ENCODE assay signal across 9 cellular contexts in the genomic region with DNA sequence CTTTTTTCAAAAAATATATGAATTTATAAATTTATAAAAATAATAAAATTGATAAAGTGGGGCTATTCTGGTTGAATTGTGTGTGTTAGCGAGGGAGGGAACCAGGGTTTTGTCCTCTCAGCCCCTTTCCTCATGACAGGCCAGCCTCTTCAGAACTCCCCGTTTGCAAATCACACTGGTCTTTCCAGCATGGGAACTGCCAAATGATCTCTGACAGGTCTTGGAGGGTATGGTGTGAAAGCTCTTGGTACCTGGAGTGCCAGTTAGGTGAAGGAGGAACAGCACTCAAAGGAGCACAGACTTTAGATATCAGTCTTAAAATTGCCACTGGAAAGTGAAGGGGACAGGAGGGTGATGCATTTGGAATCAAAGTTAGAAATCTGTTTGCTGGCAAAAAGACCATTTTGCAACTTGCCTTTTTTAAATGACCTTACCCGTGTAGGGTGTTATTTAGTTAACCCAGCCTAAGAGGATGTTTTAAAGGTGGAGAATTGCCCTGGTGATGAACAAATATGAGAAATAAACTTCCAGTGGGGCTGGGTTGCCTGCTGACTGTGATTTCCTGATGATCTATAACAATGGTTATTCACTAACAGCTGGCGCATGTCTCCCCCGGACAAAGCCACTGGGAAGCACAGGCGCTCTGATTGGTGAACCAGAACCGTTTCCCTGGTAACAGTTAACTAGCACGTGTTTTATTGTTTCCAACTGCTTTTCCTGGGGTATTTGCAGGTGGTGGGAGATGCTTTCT.
DNase-seq lines count a peak whose midpoint lies in the region; ATAC-seq and TF ChIP-seq lines count a peak whose summit lies in the region.
"Had no signal": no experiment of that assay in that cellular context is flagged by ENCODE, and none has a peak within 500 bp of the region (broad histone marks: within the 10 kb centered on the region; RNA-seq: fewer than 3 reads in every experiment).

No MANE protein-coding gene starts in this region.

- TF ChIP-seq CTCF in HFF-Myc (IDR thresholded peaks at IDR 0.05; ENCODE audit: low read depth, low read length, missing control alignments), result no peak

- H3K4me1 Mint-ChIP-seq in activated T-cell treated with anti-CD3 and anti-CD28 coated beads, Interleukin-2, amount 50 U/mL, for 24 hours (ENCODE audit: low read depth), result no peaks in the 10 kb centered on the region
- H3K4me1 Mint-ChIP-seq: naive B cell had no signal

- DNase-seq in HFF-Myc (ENCODE audit: extremely low read depth, low read depth) (peak; percentile 89), globus pallidus (ENCODE audit: low spot score) (peak; percentile 92), posterior vena cava (ENCODE audit: low spot score) (peak; percentile 82), RKO (ENCODE audit: low spot score) (no peak)
- DNase-seq in activated T-cell treated with anti-CD3 and anti-CD28 coated beads, Interleukin-2, amount 50 U/mL, for 24 hours, result no peak
- DNase-seq in effector CD8-positive, alpha-beta T cell (lab: John Stamatoyannopoulos, UW), result no peak
- DNase-seq: naive B cell had no signal

- H3K36me3 Mint-ChIP-seq in activated T-cell treated with anti-CD3 and anti-CD28 coated beads, Interleukin-2, amount 50 U/mL, for 24 hours (ENCODE audit: low read depth), result no peaks in the 10 kb centered on the region
- H3K36me3 Mint-ChIP-seq: naive B cell had no signal

- intact Hi-C loops in posterior vena cava (cut with DNase I), result no loop called here

- no peaks in the 10 kb centered on the region for H3K27me3 Mint-ChIP-seq in activated T-cell treated with anti-CD3 and anti-CD28 coated beads, Interleukin-2, amount 50 U/mL, for 24 hours

- H3K4me3 ChIP-seq in HFF-Myc (replicated peaks; ENCODE audit: low read depth, low read length), result no peak overlapping the region

- no peak overlapping the region for H3K27ac Mint-ChIP-seq in activated T-cell treated with anti-CD3 and anti-CD28 coated beads, Interleukin-2, amount 50 U/mL, for 24 hours
- H3K27ac Mint-ChIP-seq: naive B cell had no signal

- no peak for ATAC-seq in HG03196 (IDR thresholded peaks at IDR 0.05; ENCODE audit: unreplicated experiment)

- H3K9me3 Mint-ChIP-seq in activated T-cell treated with anti-CD3 and anti-CD28 coated beads, Interleukin-2, amount 50 U/mL, for 24 hours, result no peaks in the 10 kb centered on the region
- H3K9me3 Mint-ChIP-seq: naive B cell had no signal

- H3K4me3 Mint-ChIP-seq in activated T-cell treated with anti-CD3 and anti-CD28 coated beads, Interleukin-2, amount 50 U/mL, for 24 hours, result no peak overlapping the region
- H3K4me3 Mint-ChIP-seq: naive B cell had no signal

TF ChIP-seq in PFSK-1, 5 proteins besides CTCF, POLR2A, EP300 and RAD21:
- no peak for TF ChIP-seq POLR2AphosphoS5 (IDR thresholded peaks at IDR 0.05; ENCODE audit: low read depth, low read length)
- TF ChIP-seq SIN3A (IDR thresholded peaks at IDR 0.05; ENCODE audit: borderline replicate concordance, insufficient read depth, low read length), result peak; percentile 90; the same call in 1 of the 2 replicates
TF ChIP-seq in PFSK-1: peak in this region for 1.

Comparison
In these comparisons a context has a peak if more than half of its experiments do, and no peak if none do; other contexts are left out.
1. DNase-seq: peak in HFF-Myc (single experiment), globus pallidus (single experiment) and posterior vena cava (single experiment); none in activated T-cell treated with anti-CD3 and anti-CD28 coated beads, Interleukin-2, amount 50 U/mL, for 24 hours (single experiment), effector CD8-positive, alpha-beta T cell (single experiment) and RKO (single experiment).